In the genomic region with DNA sequence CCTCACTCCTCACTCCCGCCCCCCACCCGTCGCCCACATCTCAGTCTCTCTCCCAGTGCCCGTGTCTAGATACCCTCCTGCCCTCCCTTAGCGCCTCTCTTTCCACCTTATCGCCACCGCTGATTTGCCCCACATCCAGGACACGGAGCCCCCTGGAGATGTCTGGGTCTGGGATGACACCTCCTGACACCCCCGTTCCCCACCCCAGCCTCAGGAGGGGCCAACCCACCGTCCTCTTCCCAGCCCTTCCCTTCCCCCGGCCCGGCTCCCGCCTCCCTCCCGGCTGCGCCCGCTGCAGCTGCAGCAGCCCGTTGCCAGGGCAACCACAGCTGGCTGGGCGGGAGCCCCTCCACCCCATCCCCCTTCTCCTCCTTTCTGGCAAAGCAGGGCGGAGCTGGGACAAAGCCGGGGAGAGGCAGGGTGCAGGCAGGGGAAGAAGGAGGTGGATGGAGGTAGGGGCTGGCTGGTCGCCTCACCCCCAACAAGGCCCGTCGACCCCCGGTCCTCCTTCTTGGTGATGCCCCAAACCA, we compare ENCODE assay signal across 8 cellular contexts. TPM values are rescaled to one million over a fixed set of nuclear protein-coding genes. Genes with fewer than 3 reads are reported as not detected.
DNase-seq lines count a peak whose midpoint lies in the region; ATAC-seq and TF ChIP-seq lines count a peak whose summit lies in the region.

No MANE protein-coding gene starts in this region.

- no peak overlapping the region for H3K9ac ChIP-seq in SK-N-MC (ENCODE audit: insufficient read length)
- H3K9ac ChIP-seq in Karpas-422 (ENCODE audit: low read length), result no peak overlapping the region

- DNase-seq in ELF-1 (ENCODE audit: low read depth, low spot score) (peak; percentile 84), SK-N-MC (ENCODE audit: low read depth, low spot score) (no peak), hepatic stellate cell (ENCODE audit: low spot score) (peak; percentile 46), psoas muscle (peak; percentile 56 to 85), GDM1 (lab: John Stamatoyannopoulos, UW) (no peak), Karpas-422 (no peak)
- no peak for DNase-seq in activated CD4-positive, alpha-beta T cell treated with anti-CD3 and anti-CD28 coated beads for 4 hours
- no peak for DNase-seq in activated T-cell treated with anti-CD3 and anti-CD28 coated beads, Interleukin-2, amount 50 U/mL, for 24 hours

- no peaks in the 10 kb centered on the region for H3K9me3 ChIP-seq in SK-N-MC (ENCODE audit: low read depth, low read length)
- H3K9me3 ChIP-seq in psoas muscle, result no peaks in the 10 kb centered on the region
- no peaks in the 10 kb centered on the region for H3K9me3 ChIP-seq in Karpas-422 (ENCODE audit: low read length)

- peak overlapping the region; percentile 53 for H3K4me3 ChIP-seq in SK-N-MC
- H3K4me3 ChIP-seq in psoas muscle, result peak overlapping the region; percentile 15
- H3K4me3 ChIP-seq in Karpas-422 (ENCODE audit: low read length), result no peak overlapping the region

- peak in 2 of 4 donors; percentile 30 to 58 for ATAC-seq in psoas muscle

- H3K36me3 Mint-ChIP-seq in activated T-cell treated with anti-CD3 and anti-CD28 coated beads, Interleukin-2, amount 50 U/mL, for 24 hours (ENCODE audit: low read depth), result peaks cover 4% of the 10 kb centered on the region

- H3K27ac ChIP-seq in SK-N-MC (no peak overlapping the region), psoas muscle (no peak overlapping the region), Karpas-422 (ENCODE audit: low read length) (no peak overlapping the region)

- H3K4me2 ChIP-seq in Karpas-422 (ENCODE audit: low read depth, low read length, poor library complexity, severe bottlenecking), result no peak overlapping the region

- WGBS in psoas muscle, 3 donors, result 2 to 3% (median 3%) methylated on average over 23 to 24 of the region's 24 CpGs

- no peaks in the 10 kb centered on the region for H3K79me2 ChIP-seq in Karpas-422 (ENCODE audit: low read length)

- H2AFZ ChIP-seq in Karpas-422 (ENCODE audit: low read length), result no peak overlapping the region

- intact Hi-C loops in psoas muscle (cut with DNase I), result no loop called here

- H3K4me1 ChIP-seq in psoas muscle (no peaks in the 10 kb centered on the region), Karpas-422 (ENCODE audit: low read length) (no peaks in the 10 kb centered on the region)

- no peaks in the 10 kb centered on the region for H3K9me2 ChIP-seq in Karpas-422 (replicated peaks; ENCODE audit: insufficient read depth, low read length)

- no peak for TF ChIP-seq CTCF in psoas muscle (IDR thresholded peaks at IDR 0.05)

- peaks cover 26% of the 10 kb centered on the region for H3K4me1 Mint-ChIP-seq in activated T-cell treated with anti-CD3 and anti-CD28 coated beads, Interleukin-2, amount 50 U/mL, for 24 hours (ENCODE audit: low read depth)

- H3K27me3 Mint-ChIP-seq in activated T-cell treated with anti-CD3 and anti-CD28 coated beads, Interleukin-2, amount 50 U/mL, for 24 hours, result peaks cover 54% of the 10 kb centered on the region

- H4K20me1 ChIP-seq in Karpas-422 (ENCODE audit: insufficient read depth, low read depth, low read length), result no peaks in the 10 kb centered on the region

- H3K27me3 ChIP-seq in psoas muscle (ENCODE audit: insufficient read depth in 3 of 3, low read length in 2 of 3) (peaks cover 0 to 64% (median 18%) of the 10 kb centered on the region in 3 donors), Karpas-422 (ENCODE audit: low read length) (no peaks in the 10 kb centered on the region)

- no peaks in the 10 kb centered on the region for H3K36me3 ChIP-seq in SK-N-MC (ENCODE audit: insufficient read depth, low read length)
- peaks cover 4 to 13% of the 10 kb centered on the region in 2 donors for H3K36me3 ChIP-seq in psoas muscle (ENCODE audit: insufficient read depth in 1 of 2, low read depth in 1 of 2)
- no peaks in the 10 kb centered on the region for H3K36me3 ChIP-seq in Karpas-422 (ENCODE audit: insufficient read depth, low read length)

- no peak overlapping the region for H3K4me3 Mint-ChIP-seq in activated T-cell treated with anti-CD3 and anti-CD28 coated beads, Interleukin-2, amount 50 U/mL, for 24 hours

- H3K27ac Mint-ChIP-seq in activated T-cell treated with anti-CD3 and anti-CD28 coated beads, Interleukin-2, amount 50 U/mL, for 24 hours, result no peak overlapping the region

- peaks cover 2% of the 10 kb centered on the region for H3K9me3 Mint-ChIP-seq in activated T-cell treated with anti-CD3 and anti-CD28 coated beads, Interleukin-2, amount 50 U/mL, for 24 hours

RNA-seq across cellular contexts. Expression of a gene that starts 13.5 kb away (rescaled TPM):
- total RNA-seq in psoas muscle, result not detected
- under 1 TPM; 0.07 to 0.17 (median 0.16) TPM for polyA plus RNA-seq in psoas muscle
- total RNA-seq in Karpas-422 (2014; rRNA removed; shearing (Covaris generic); ENCODE audit: low replicate concordance), result 2.5 and 3.2 TPM in 2 replicates

RNA-seq across cellular contexts. Expression of a gene that starts 45.7 kb away (rescaled TPM):
- 10 to 100 TPM in 3 of 4 donors, 1 to 10 TPM in 1; 9.2 to 17.0 (median 11.3) TPM for total RNA-seq in psoas muscle
- 10 to 100 TPM in 2 of 3 donors, 1 to 10 TPM in 1; 9.9 to 18.7 (median 12.1) TPM for polyA plus RNA-seq in psoas muscle
- not detected in 2 replicates for total RNA-seq in Karpas-422 (2014; rRNA removed; shearing (Covaris generic); ENCODE audit: low replicate concordance)

RNA-seq across cellular contexts. Expression of a gene that starts 53.9 kb away (rescaled TPM):
- total RNA-seq in psoas muscle, result 1 to 10 TPM in 2 of 4 donors, under 1 TPM in 2; 0.95 to 2.2 (median 1.2) TPM
- polyA plus RNA-seq in psoas muscle, result 1 to 10 TPM in 1 of 3 donors, under 1 TPM in 2; 0.49 to 1.1 (median 0.59) TPM
- total RNA-seq in Karpas-422 (2014; rRNA removed; shearing (Covaris generic); ENCODE audit: low replicate concordance), result 0.22 and 1.7 TPM in 2 replicates

Comparison
In these comparisons a context has a peak if more than half of its experiments do, and no peak if none do; other contexts are left out.
1. DNase-seq: peak in ELF-1 (single experiment), hepatic stellate cell (single experiment) and psoas muscle (2 of 2); none in SK-N-MC (single experiment), GDM1 (single experiment), activated CD4-positive, alpha-beta T cell treated with anti-CD3 and anti-CD28 coated beads for 4 hours (0 of 2), activated T-cell treated with anti-CD3 and anti-CD28 coated beads, Interleukin-2, amount 50 U/mL, for 24 hours (single experiment) and Karpas-422 (single experiment).
2. RNA of a gene that starts 45.7 kb away (total RNA-seq): 9.2 to 17.0 TPM in psoas muscle; not detected in Karpas-422; every median in the first group is over 10 times any median in the second.